ENCODE assay signal across 29 cellular contexts in the genomic region with DNA sequence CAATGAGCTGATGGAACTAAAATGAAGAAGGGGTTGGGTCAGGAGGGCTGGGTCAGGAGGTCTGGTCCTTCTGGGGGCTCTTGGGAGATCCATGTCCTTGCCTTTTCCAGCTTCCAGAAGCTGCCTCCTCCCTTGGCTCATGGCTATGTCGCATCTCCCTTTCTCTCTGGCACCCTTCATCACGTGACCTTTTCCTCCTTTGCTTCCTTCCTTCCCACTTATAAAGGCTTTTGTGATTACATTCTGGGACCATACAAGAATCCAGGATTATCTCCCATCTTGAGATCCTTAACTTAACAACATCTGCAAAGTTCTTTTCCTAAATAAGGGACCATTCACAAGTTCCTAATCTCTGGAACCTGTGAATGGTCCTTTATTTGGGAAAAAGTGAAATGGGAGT.
"Had no signal": no experiment of that assay in that cellular context is flagged by ENCODE, and none has a peak within 500 bp of the region (broad histone marks: within the 10 kb centered on the region; RNA-seq: fewer than 3 reads in every experiment).

No MANE protein-coding gene starts in this region.

- H3K36me3 ChIP-seq: neutrophil, pancreas, prostate gland, right atrium auricular region, spleen, stomach, thoracic aorta, thyroid gland, upper lobe of left lung, vagina had no signal

- H3K27me3 ChIP-seq: neutrophil, pancreas, right atrium auricular region, spleen, stomach, thyroid gland, tibial nerve, upper lobe of left lung, vagina had no signal

- H3K27ac Mint-ChIP-seq: naive thymus-derived CD8-positive, alpha-beta T cell; natural killer cell treated with Interleukin-12 subunit alpha and Interleukin-12 subunit beta and Interleukin-15 and Interleukin-18, amount 100 ng/mL, for 72 hours; nephron progenitor cell; stimulated activated effector memory CD8-positive, alpha-beta T cell treated with anti-CD3 and anti-CD28 coated beads, Interleukin-12 subunit alpha, Interleukin-12 subunit beta, amount 100 ng/mL, for 72 hours; stimulated activated naive B cell treated with anti-CD40 and anti-IgM and Interleukin-4, amounts not matched to agents 10 μg/mL and 1 μg/mL and 100 μg/mL, for 72 hours; stimulated activated naive CD8-positive, alpha-beta T cell treated with anti-CD3 and anti-CD28 coated beads, Interleukin-15, Interleukin-2, amounts not matched to agents 100 ng/mL and 50 ng/mL, for 24 hours had no signal

- H3K4me1 ChIP-seq: pancreas, prostate gland, right atrium auricular region, spleen, stomach, thyroid gland, upper lobe of left lung had no signal

- H3K27me3 Mint-ChIP-seq: naive thymus-derived CD8-positive, alpha-beta T cell; natural killer cell treated with Interleukin-12 subunit alpha and Interleukin-12 subunit beta and Interleukin-15 and Interleukin-18, amount 100 ng/mL, for 72 hours; stimulated activated naive B cell treated with anti-CD40 and anti-IgM and Interleukin-4, amounts not matched to agents 10 μg/mL and 1 μg/mL and 100 μg/mL, for 72 hours; stimulated activated naive CD8-positive, alpha-beta T cell treated with anti-CD3 and anti-CD28 coated beads, Interleukin-15, Interleukin-2, amounts not matched to agents 100 ng/mL and 50 ng/mL, for 24 hours had no signal

- H3K4me1 Mint-ChIP-seq: naive thymus-derived CD8-positive, alpha-beta T cell; stimulated activated effector memory CD8-positive, alpha-beta T cell treated with anti-CD3 and anti-CD28 coated beads, Interleukin-12 subunit alpha, Interleukin-12 subunit beta, amount 100 ng/mL, for 72 hours; stimulated activated naive B cell treated with anti-CD40 and anti-IgM and Interleukin-4, amounts not matched to agents 10 μg/mL and 1 μg/mL and 100 μg/mL, for 72 hours had no signal

- DNase-seq: naive thymus-derived CD8-positive, alpha-beta T cell; nephron progenitor cell; nucleus accumbens; pancreas; retina; spleen; stimulated activated CD4-positive, alpha-beta T cell treated with anti-CD3 and anti-CD28 coated beads, Interleukin-15, amount 100 ng/mL, for 24 hours; stimulated activated CD4-positive, alpha-beta T cell treated with anti-CD3 and anti-CD28 coated beads, Interleukin-2, amount 100 ng/mL, for 24 hours; stimulated activated CD4-positive, alpha-beta T cell treated with anti-CD3 and anti-CD28 coated beads, Interleukin-2, amount 100 ng/mL, for 48 hours; stimulated activated CD4-positive, alpha-beta T cell treated with anti-CD3 and anti-CD28 coated beads, Interleukin-4, amount 100 ng/mL, for 24 hours; stimulated activated naive B cell treated with anti-CD40 and anti-IgM and Interleukin-4, amounts not matched to agents 10 μg/mL and 1 μg/mL and 100 μg/mL, for 72 hours; stimulated activated naive CD4-positive, alpha-beta T cell treated with Interleukin-2 at 50 U/mL for 16 hours; stomach; thyroid gland; trophoblast cell; upper lobe of left lung had no signal

- H3K36me3 Mint-ChIP-seq: naive thymus-derived CD8-positive, alpha-beta T cell; natural killer cell treated with Interleukin-12 subunit alpha and Interleukin-12 subunit beta and Interleukin-15 and Interleukin-18, amount 100 ng/mL, for 72 hours; stimulated activated effector memory CD8-positive, alpha-beta T cell treated with anti-CD3 and anti-CD28 coated beads, Interleukin-12 subunit alpha, Interleukin-12 subunit beta, amount 100 ng/mL, for 72 hours; stimulated activated naive B cell treated with anti-CD40 and anti-IgM and Interleukin-4, amounts not matched to agents 10 μg/mL and 1 μg/mL and 100 μg/mL, for 72 hours had no signal

- ATAC-seq: naive thymus-derived CD8-positive, alpha-beta T cell; natural killer cell treated with Interleukin-12 subunit alpha and Interleukin-12 subunit beta and Interleukin-15 and Interleukin-18, amount 100 ng/mL, for 72 hours; pancreas; sciatic nerve; stimulated activated effector memory CD8-positive, alpha-beta T cell treated with anti-CD3 and anti-CD28 coated beads, Interleukin-12 subunit alpha, Interleukin-12 subunit beta, amount 100 ng/mL, for 72 hours; stimulated activated naive B cell treated with anti-CD40 and anti-IgM and Interleukin-4, amounts not matched to agents 10 μg/mL and 1 μg/mL and 100 μg/mL, for 72 hours had no signal

- H3K4me3 ChIP-seq: pancreas, prostate gland, right atrium auricular region, skin epidermis, smooth muscle cell, spleen, stomach, thoracic aorta, thyroid gland, tibial nerve, upper lobe of left lung, vagina had no signal

- H3K4me3 Mint-ChIP-seq: naive thymus-derived CD8-positive, alpha-beta T cell; natural killer cell treated with Interleukin-12 subunit alpha and Interleukin-12 subunit beta and Interleukin-15 and Interleukin-18, amount 100 ng/mL, for 72 hours; nephron progenitor cell; neural crest cell; stimulated activated effector memory CD8-positive, alpha-beta T cell treated with anti-CD3 and anti-CD28 coated beads, Interleukin-12 subunit alpha, Interleukin-12 subunit beta, amount 100 ng/mL, for 72 hours; stimulated activated naive B cell treated with anti-CD40 and anti-IgM and Interleukin-4, amounts not matched to agents 10 μg/mL and 1 μg/mL and 100 μg/mL, for 72 hours; stimulated activated naive CD8-positive, alpha-beta T cell treated with anti-CD3 and anti-CD28 coated beads, Interleukin-15, Interleukin-2, amounts not matched to agents 100 ng/mL and 50 ng/mL, for 24 hours had no signal

- H3K9me3 ChIP-seq: neutrophil, pancreas, prostate gland, right atrium auricular region, thoracic aorta, thyroid gland, upper lobe of left lung, vagina had no signal

- H3K27ac ChIP-seq: neutrophil, pancreas, prostate gland, right atrium auricular region, skin epidermis, spleen, stomach, thoracic aorta, thyroid gland, tibial nerve, upper lobe of left lung, vagina had no signal
